In the genomic region with DNA sequence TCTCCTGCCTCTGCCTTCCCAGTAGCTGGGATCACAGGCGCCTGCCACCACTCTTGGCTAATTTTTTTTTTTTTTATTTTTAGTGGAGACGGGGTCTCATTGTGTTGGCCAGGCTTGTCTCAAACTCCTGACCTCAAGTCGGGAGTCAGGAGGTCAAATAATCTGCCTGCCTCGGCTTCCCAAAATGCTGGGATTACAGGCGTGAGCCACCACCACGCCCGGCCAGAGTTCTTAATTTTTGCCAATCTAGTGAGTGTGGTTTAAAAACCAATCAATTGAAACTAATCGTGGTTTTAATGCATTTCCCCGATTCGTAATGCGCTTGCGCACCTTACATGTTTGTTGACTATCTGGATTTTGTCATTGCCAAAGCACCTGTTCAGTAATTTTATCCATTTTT, we compare ENCODE assay signal across 9 cellular contexts. TPM values are rescaled to one million over a fixed set of nuclear protein-coding genes. Genes with fewer than 3 reads are reported as not detected.
DNase-seq lines count a peak whose midpoint lies in the region; ATAC-seq and TF ChIP-seq lines count a peak whose summit lies in the region.
"Had no signal": no experiment of that assay in that cellular context is flagged by ENCODE, and none has a peak within 500 bp of the region (broad histone marks: within the 10 kb centered on the region; RNA-seq: fewer than 3 reads in every experiment).

No MANE protein-coding gene starts in this region.

- H3K27me3 ChIP-seq in MG63 = no peaks in the 10 kb centered on the region
- no peaks in the 10 kb centered on the region for H3K27me3 ChIP-seq in duodenal mucosa (ENCODE audit: control insufficient read depth in 1 of 2, insufficient read depth in 2 of 2, low read length in 2 of 2)

- H3K9me3 ChIP-seq in MG63 = no peaks in the 10 kb centered on the region
- no peaks in the 10 kb centered on the region for H3K9me3 ChIP-seq in duodenal mucosa (ENCODE audit: control insufficient read depth in 1 of 2, low read length in 2 of 2)

- H3K27me3 Mint-ChIP-seq in CD14-positive monocyte (ENCODE audit: low read depth in 3 of 3) (no peaks in the 10 kb centered on the region), neural crest cell (ENCODE audit: low read depth) (peaks cover 2% of the 10 kb centered on the region)

- DNase-seq in CD14-positive monocyte (ENCODE audit: low spot score) = no peak
- DNase-seq in MG63 = no peak
- no peak for DNase-seq in neural crest cell (ENCODE audit: low read depth, low spot score)
- no peak for DNase-seq in stimulated activated CD4-positive, alpha-beta T cell treated with anti-CD3 and anti-CD28 coated beads, Interleukin-12 subunit alpha, Interleukin-12 subunit beta, amount 100 ng/mL, for 4 hours
- DNase-seq in T1000 (lab: John Stamatoyannopoulos, UW) = no peak
- no peak for DNase-seq in NCI-H2171 (lab: John Stamatoyannopoulos, UW)
- DNase-seq: NCI-H187 treated with DMSO at 0.1 percent for 48 hours had no signal

- H3K4me3 ChIP-seq in MG63 (peak overlapping the region; percentile 99), duodenal mucosa (ENCODE audit: low read depth in 1 of 2, low read length in 2 of 2) (peak overlapping the region; percentile 73 to 100)

- TF ChIP-seq CTCF in CD14-positive monocyte (IDR thresholded peaks at IDR 0.05) (no peak), neural crest cell (conservative IDR thresholded peaks at IDR 0.05) (no peak)

- ATAC-seq in HG02885 (IDR thresholded peaks at IDR 0.05; ENCODE audit: poor library complexity, unreplicated experiment) = no peak

- peak overlapping the region in 1 of 2 donors; percentile 95 for H3K9ac ChIP-seq in duodenal mucosa (ENCODE audit: low read depth in 1 of 2, low read length in 2 of 2)

- H3K27ac ChIP-seq in duodenal mucosa (ENCODE audit: low read depth, low read length) = no peak overlapping the region

- intact Hi-C loops in CD14-positive monocyte (cut with micrococcal nuclease) = loop anchor here in 1 of 2 donors (5.0 to 10.0 kb wide), 2 partner anchors 67 to 195 kb away; no protein-coding TSS in a partner anchor

- peak overlapping the region in 1 of 2 donors; percentile 88 for H3K4me3 Mint-ChIP-seq in CD14-positive monocyte
- H3K4me3 Mint-ChIP-seq in neural crest cell = peak overlapping the region; percentile 98

- peaks cover 10 to 27% of the 10 kb centered on the region in 2 donors for H3K4me1 ChIP-seq in duodenal mucosa (ENCODE audit: control insufficient read depth in 1 of 2, insufficient read depth in 2 of 2, low read length in 2 of 2)

- H3K9me3 Mint-ChIP-seq in CD14-positive monocyte = peaks cover 0 to 4% (median 0%) of the 10 kb centered on the region in 7 donors
- peaks cover 3% of the 10 kb centered on the region for H3K9me3 Mint-ChIP-seq in neural crest cell

- H3K36me3 Mint-ChIP-seq in CD14-positive monocyte = peaks cover 13 to 20% of the 10 kb centered on the region in 2 donors
- H3K36me3 Mint-ChIP-seq in neural crest cell (ENCODE audit: low read depth) = peaks cover 7% of the 10 kb centered on the region

- peaks cover 36% of the 10 kb centered on the region for H3K36me3 ChIP-seq in MG63
- H3K36me3 ChIP-seq in duodenal mucosa (ENCODE audit: control insufficient read depth in 1 of 2, insufficient read depth in 2 of 2, low read length in 2 of 2) = peaks cover 0 to 15% of the 10 kb centered on the region in 2 donors

- H3K4me1 Mint-ChIP-seq in CD14-positive monocyte = peaks cover 29% of the 10 kb centered on the region
- peaks cover 33% of the 10 kb centered on the region for H3K4me1 Mint-ChIP-seq in neural crest cell

- H3K27ac Mint-ChIP-seq in CD14-positive monocyte (peak overlapping the region in 6 of 7 donors; percentile 97 to 100 (median 98)), neural crest cell (ENCODE audit: unreplicated experiment) (peak overlapping the region; percentile 97)

RNA-seq across cellular contexts. Expression of gene SAP18, which starts 0.5 kb away (rescaled TPM):
- 100 to 1,000 TPM; 270 to 293 TPM for polyA plus RNA-seq in CD14-positive monocyte
- total RNA-seq in MG63 (2014; rRNA removed; shearing (Covaris generic); ENCODE audit: low replicate concordance) = 53.1 and 147 TPM in 2 replicates
- total RNA-seq in neural crest cell = 202 and 228 TPM in 2 replicates

RNA-seq across cellular contexts. Expression of gene SKA3, which starts 37.0 kb away (rescaled TPM):
- polyA plus RNA-seq in CD14-positive monocyte = 1 to 10 TPM in 1 of 2 donors, under 1 TPM in 1; 0.49 to 2.5 TPM
- 13.3 and 18.5 TPM in 2 replicates for total RNA-seq in MG63 (2014; rRNA removed; shearing (Covaris generic); ENCODE audit: low replicate concordance)
- 35.0 and 36.0 TPM in 2 replicates for total RNA-seq in neural crest cell

RNA-seq across cellular contexts. Expression of gene MRPL57, which starts 37.1 kb away (rescaled TPM):
- polyA plus RNA-seq in CD14-positive monocyte = 10 to 100 TPM; 41.1 to 52.3 TPM
- total RNA-seq in MG63 (2014; rRNA removed; shearing (Covaris generic); ENCODE audit: low replicate concordance) = 15.4 and 18.0 TPM in 2 replicates
- 27.5 and 27.9 TPM in 2 replicates for total RNA-seq in neural crest cell
